Comparison of ENCODE assay signal across 18 cellular contexts in genomic region chr1:27129225-27129624, GRCh38. TPM values are rescaled to one million over a fixed set of nuclear protein-coding genes. Genes with fewer than 3 reads are reported as not detected.
DNase-seq lines count a peak whose midpoint lies in the region; ATAC-seq, FAIRE-seq and TF ChIP-seq lines count a peak whose summit lies in the region.
"Had no signal": no experiment of that assay in that cellular context is flagged by ENCODE, and none has a peak within 500 bp of the region (broad histone marks: within the 10 kb centered on the region; RNA-seq: fewer than 3 reads in every experiment).

No MANE protein-coding gene starts in this region.

- no peak overlapping the region for H3K4ac ChIP-seq in H1 (replicated peaks; ENCODE audit: insufficient read length, low read depth, low read length)

- H4K5ac ChIP-seq in H1 (ENCODE audit: insufficient read length, low read depth, low read length) = no peak overlapping the region

- no peak overlapping the region for H2BK12ac ChIP-seq in H1 (ENCODE audit: low read depth, low read length)

- TF ChIP-seq CTCF in RWPE1 (conservative IDR thresholded peaks at IDR 0.05; ENCODE audit: low read depth) = no peak
- TF ChIP-seq CTCF in H1 (IDR thresholded peaks at IDR 0.05; ENCODE audit: control extremely low read depth in 1 of 3, insufficient read depth in 1 of 3, low read depth in 1 of 3, low read length in 3 of 3) = no peak
- TF ChIP-seq CTCF in mucosa of descending colon (IDR thresholded peaks at IDR 0.05) = no peak
- TF ChIP-seq CTCF in esophagus squamous epithelium (IDR thresholded peaks at IDR 0.05) = no peak

- H2BK15ac ChIP-seq in H1 (ENCODE audit: low read length) = no peak overlapping the region

- 58% methylated on average over 3 of the region's 3 CpGs for WGBS in right cardiac atrium
- 85% methylated on average over 3 of the region's 3 CpGs; no CpG with 5 or more reads in 1 of the 2 experiments for WGBS in H1 (ENCODE audit: extremely low coverage in 1 of 2, insufficient coverage in 1 of 2, insufficient read length in 1 of 2, insufficient replicate concordance in 2 of 2, low coverage in 1 of 2, low lambda C conversion rate in 2 of 2, missing lambda C conversion rate in 1 of 2), 2 experiments
- 48 to 75% methylated on average over 2 to 3 of the region's 3 CpGs for WGBS in esophagus squamous epithelium, 2 donors

- no peak overlapping the region for H4K91ac ChIP-seq in H1 (replicated peaks; ENCODE audit: insufficient read length, low read length)

- H2AFZ ChIP-seq in H1 (ENCODE audit: low read length) = no peak overlapping the region
- H2AFZ ChIP-seq: GM23248 had no signal

- H3K23ac ChIP-seq in H1 (ENCODE audit: insufficient read length) = no peak overlapping the region

- peak overlapping the region; percentile 5 for H3K27ac ChIP-seq in right cardiac atrium (ENCODE audit: low read length)
- 0 out of 2 replicates have a peak overlapping the region, but pooled peaks have one; percentile 28 for H3K27ac ChIP-seq in RWPE1
- no peak overlapping the region for H3K27ac ChIP-seq in H1 (ENCODE audit: low read depth, low read length)
- no peak overlapping the region for H3K27ac ChIP-seq in esophagus squamous epithelium
- H3K27ac ChIP-seq: GM23248 had no signal

- no peaks in the 10 kb centered on the region for H3K23me2 ChIP-seq in H1 (ENCODE audit: low read depth, low read length)

- peaks cover 4% of the 10 kb centered on the region for H3K79me1 ChIP-seq in H1 (ENCODE audit: low read depth, low read length)

- H3K9me3 ChIP-seq in right cardiac atrium (ENCODE audit: control insufficient read depth, low read length) (no peaks in the 10 kb centered on the region), H1 (ENCODE audit: insufficient read depth in 2 of 2, low read depth in 1 of 2, low read length in 1 of 2) (no peaks in the 10 kb centered on the region), mucosa of descending colon (no peaks in the 10 kb centered on the region), esophagus squamous epithelium (no peaks in the 10 kb centered on the region)

- ATAC-seq in right cardiac atrium (no peak), Right ventricle myocardium superior (ENCODE audit: poor library complexity) (no peak), mucosa of descending colon (no peak)
- ATAC-seq: CD8-positive, alpha-beta T cell had no signal

- no peak for TF ChIP-seq EP300 in H1 (IDR thresholded peaks at IDR 0.05; ENCODE audit: borderline replicate concordance in 1 of 2, low read depth in 2 of 2, low read length in 2 of 2)

- no peak overlapping the region for H2BK120ac ChIP-seq in H1 (replicated peaks; ENCODE audit: low read depth, low read length)

- no peak overlapping the region for H3K14ac ChIP-seq in H1 (ENCODE audit: insufficient read length)

- H2AK5ac ChIP-seq in H1 (ENCODE audit: low read depth, low read length) = no peak overlapping the region

- H2BK20ac ChIP-seq in H1 (ENCODE audit: low read length) = no peak overlapping the region

- no peak overlapping the region for H3K56ac ChIP-seq in H1 (replicated peaks; ENCODE audit: insufficient read length, low read depth, low read length)

- no peak overlapping the region; the same call in 1 of the 2 replicates for H2BK5ac ChIP-seq in H1 (ENCODE audit: low read depth, low read length)

- H3K4me3 ChIP-seq in right cardiac atrium (ENCODE audit: low read length) (no peak overlapping the region), H1 (ENCODE audit: extremely low read depth in 1 of 4, insufficient read depth in 2 of 4, low read depth in 3 of 4, low read length in 4 of 4) (no peak overlapping the region), mucosa of descending colon (no peak overlapping the region), esophagus squamous epithelium (no peak overlapping the region)
- H3K4me3 ChIP-seq: GM23248 had no signal

- no peaks in the 10 kb centered on the region for H3K36me3 ChIP-seq in H1 (ENCODE audit: control insufficient read depth in 2 of 4, insufficient read depth in 4 of 4, low read length in 3 of 4)
- H3K36me3 ChIP-seq in mucosa of descending colon (ENCODE audit: low read depth) = no peaks in the 10 kb centered on the region
- peaks cover 0 to 33% (median 0%) of the 10 kb centered on the region in 3 donors for H3K36me3 ChIP-seq in esophagus squamous epithelium

- no peak overlapping the region for H3K9ac ChIP-seq in H1 (replicated peaks in 1 of 4; ENCODE audit: extremely low read depth in 1 of 4, low read depth in 3 of 4, low read length in 3 of 4)
- H3K9ac ChIP-seq: GM23248 had no signal

- CTCF ChIA-PET in RWPE1 (lab: Yijun Ruan, JAX) = interaction anchor here (0.6 kb wide), 1 partner anchor 284 kb away, joined by 3 read pairs; no protein-coding TSS in a partner anchor
- CTCF ChIA-PET in H1 (lab: Charles Lee; ENCODE audit: partially characterized antibody) = interaction anchor here (0.9 to 12.7 kb wide), 10 partner anchors 10 to 167 kb away, joined by 3 to 114 read pairs (median 6); partner anchors contain the start of gene SLC9A1

- H3K27me3 ChIP-seq in right cardiac atrium (ENCODE audit: control insufficient read depth, insufficient read depth) = no peaks in the 10 kb centered on the region
- H3K27me3 ChIP-seq in H1 (replicated peaks in 1 of 4; ENCODE audit: control insufficient read depth in 3 of 4, extremely low read depth in 1 of 4, insufficient read depth in 3 of 4, low read length in 3 of 4) = no peaks in the 10 kb centered on the region
- no peaks in the 10 kb centered on the region for H3K27me3 ChIP-seq in esophagus squamous epithelium

- intact Hi-C loops in right cardiac atrium (cut with DNase I) = no loop called here
- intact Hi-C loops in Right ventricle myocardium superior (cut with DNase I) = no loop called here
- intact Hi-C loops in mucosa of descending colon (cut with DNase I, micrococcal nuclease) = no loop called here
- intact Hi-C loops in esophagus squamous epithelium (cut with DNase I) = no loop called here

- H3K4me2 ChIP-seq in H1 (ENCODE audit: insufficient read depth in 1 of 2, low read depth in 2 of 2, low read length in 2 of 2) = no peak overlapping the region

- TF ChIP-seq POLR2A in H1 (IDR thresholded peaks at IDR 0.05; ENCODE audit: control extremely low read depth in 1 of 2, low read depth in 2 of 2, low read length in 2 of 2) = no peak
- TF ChIP-seq POLR2A in esophagus squamous epithelium (IDR thresholded peaks at IDR 0.05) = no peak

- H3K79me2 ChIP-seq in H1 (ENCODE audit: control insufficient read depth in 1 of 2, insufficient read depth in 2 of 2, low read length in 2 of 2) = no peaks in the 10 kb centered on the region

- peak overlapping the region; percentile 35; the same call in 1 of the 2 replicates for H4K8ac ChIP-seq in H1 (ENCODE audit: extremely low read depth, insufficient read depth, low read length)

- H3K4me1 ChIP-seq in right cardiac atrium (ENCODE audit: control insufficient read depth, insufficient read depth, low read length) (no peaks in the 10 kb centered on the region), H1 (replicated peaks in 1 of 4; ENCODE audit: control insufficient read depth in 3 of 4, insufficient read depth in 4 of 4, low read length in 3 of 4) (no peaks in the 10 kb centered on the region; a peak in 1 of 7 replicates), mucosa of descending colon (ENCODE audit: low read depth) (peaks cover 8% of the 10 kb centered on the region), esophagus squamous epithelium (peaks cover 0 to 33% (median 0%) of the 10 kb centered on the region in 3 donors)

- no peak for TF ChIP-seq RAD21 in H1 (IDR thresholded peaks at IDR 0.05 in 1 of 2, conservative IDR thresholded peaks at IDR 0.05 in 1 of 2; ENCODE audit: low read depth in 2 of 2, low read length in 2 of 2)

- peaks cover 0 to 4% of the 10 kb centered on the region in 2 experiments for H4K20me1 ChIP-seq in H1 (replicated peaks in 1 of 2; ENCODE audit: control insufficient read depth in 1 of 2, insufficient read depth in 2 of 2, low read length in 2 of 2)

- H3K18ac ChIP-seq in H1 (ENCODE audit: extremely low read depth, low read length) = no peak overlapping the region

- DNase-seq in right cardiac atrium (no peak), Right ventricle myocardium superior (no peak), RWPE1 (ENCODE audit: low spot score) (no peak), H1 (ENCODE audit: low read depth in 1 of 2, low spot score in 2 of 2) (no peak), superior temporal gyrus (ENCODE audit: extremely low spot score) (peak; percentile 33), OCI-M1 (lab: John Stamatoyannopoulos, UW) (no peak), mucosa of descending colon (no peak), esophagus squamous epithelium (lab: John Stamatoyannopoulos, UW) (no peak)
- DNase-seq: CD8-positive, alpha-beta T cell; COR-L47; DMS153; DMS79 treated with DMSO at 0.1 percent for 48 hours; EL; GM23248; H9 had no signal

- POLR2A ChIA-PET in RWPE1 (lab: Yijun Ruan, JAX; ENCODE audit: low non-redundant PET) (no interaction called here), H1 (lab: Charles Lee; ENCODE audit: partially characterized antibody) (interaction anchor here (0.8 to 3.7 kb wide), 3 partner anchors 10 to 220 kb away, joined by 3 to 16 read pairs (median 6); partner anchors contain the start of gene SLC9A1)

- FAIRE-seq in H1 (lab: Jason Lieb, UNC) = no peak
- FAIRE-seq: D721Med, G401.6, GM12891 had no signal

TF ChIP-seq in H1, 55 proteins besides CTCF, POLR2A, EP300 and RAD21 (continues in another document):
- no peak for TF ChIP-seq POLR2AphosphoS5 (IDR thresholded peaks at IDR 0.05; ENCODE audit: low read depth, low read length)
- TF ChIP-seq SIRT6 (IDR thresholded peaks at IDR 0.05; ENCODE audit: low read length) = no peak
- TF ChIP-seq TCF12 (IDR thresholded peaks at IDR 0.05; ENCODE audit: low read depth, low read length) = no peak
- no peak for TF ChIP-seq ASH2L (IDR thresholded peaks at IDR 0.05; ENCODE audit: low read length)
- TF ChIP-seq CBX5 (IDR thresholded peaks at IDR 0.05; ENCODE audit: low read depth, low read length) = no peak
- TF ChIP-seq EGR1 (IDR thresholded peaks at IDR 0.05; ENCODE audit: borderline replicate concordance, low read depth, low read length) = no peak
- no peak for TF ChIP-seq TEAD4 (IDR thresholded peaks at IDR 0.05; ENCODE audit: low read depth, low read length)
- TF ChIP-seq SAP30 (IDR thresholded peaks at IDR 0.05; ENCODE audit: insufficient read depth, insufficient replicate concordance, low read length) = no peak

RNA-seq across cellular contexts. Expression of gene SLC9A1, which starts 25.7 kb away (rescaled TPM):
- total RNA-seq in right cardiac atrium (10 to 100 TPM; 22.8 to 39.3 (median 35.4) TPM), Right ventricle myocardium superior (17.6 TPM), mucosa of descending colon (100 to 1,000 TPM in 1 of 3 donors, 10 to 100 TPM in 2; 77.9 to 126 (median 84.1) TPM), esophagus squamous epithelium (10 to 100 TPM; 11.4 to 18.8 (median 16.6) TPM)
- polyA plus RNA-seq in right cardiac atrium (21.5 TPM), H1 (2011; rRNA removed) (11.3 and 17.3 TPM in 2 replicates)
- total RNA-seq in H1 (2021; fragmentation: NEBNext Ultra II Directional; extraction: Animal tissue kit (Norgen Biotek cat#: 25700)) = 25.1 and 25.5 TPM in 2 replicates
- polyA plus RNA-seq in H1 (2011; cell fraction: cytosol; rRNA removed) = 6.0 TPM
- polyA plus RNA-seq in H1 (2011; cell fraction: nucleus; rRNA removed) = 16.9 TPM
- polyA plus RNA-seq in H1 (2012, experiment 1 of 2) = 17.6 to 24.0 TPM (median 21.1 TPM) in 4 replicates
- polyA plus RNA-seq in H1 (2012, experiment 2 of 2) = 16.8 TPM
- 37.1 TPM for polyA plus RNA-seq in H1 (2013, experiment 1 of 2)
- 31.2 TPM for polyA plus RNA-seq in H1 (2013, experiment 2 of 2)
- polyA minus RNA-seq in H1 (2011; rRNA and poly(A)+ RNA removed) = 7.7 and 11.4 TPM in 2 replicates
- polyA minus RNA-seq in H1 (2011; cell fraction: cytosol; rRNA and poly(A)+ RNA removed) = 11.7 TPM
- polyA minus RNA-seq in H1 (2011; cell fraction: nucleus; rRNA and poly(A)+ RNA removed) = 11.3 TPM

Comparison
In these comparisons a context has a peak if more than half of its experiments do, and no peak if none do; other contexts are left out.
1. H3K27ac ChIP-seq: peak in right cardiac atrium (single experiment) and RWPE1 (single experiment); none in H1 (single experiment) and esophagus squamous epithelium (0 of 4).